28 cellular contexts compared by ENCODE assay signal in the genomic region with DNA sequence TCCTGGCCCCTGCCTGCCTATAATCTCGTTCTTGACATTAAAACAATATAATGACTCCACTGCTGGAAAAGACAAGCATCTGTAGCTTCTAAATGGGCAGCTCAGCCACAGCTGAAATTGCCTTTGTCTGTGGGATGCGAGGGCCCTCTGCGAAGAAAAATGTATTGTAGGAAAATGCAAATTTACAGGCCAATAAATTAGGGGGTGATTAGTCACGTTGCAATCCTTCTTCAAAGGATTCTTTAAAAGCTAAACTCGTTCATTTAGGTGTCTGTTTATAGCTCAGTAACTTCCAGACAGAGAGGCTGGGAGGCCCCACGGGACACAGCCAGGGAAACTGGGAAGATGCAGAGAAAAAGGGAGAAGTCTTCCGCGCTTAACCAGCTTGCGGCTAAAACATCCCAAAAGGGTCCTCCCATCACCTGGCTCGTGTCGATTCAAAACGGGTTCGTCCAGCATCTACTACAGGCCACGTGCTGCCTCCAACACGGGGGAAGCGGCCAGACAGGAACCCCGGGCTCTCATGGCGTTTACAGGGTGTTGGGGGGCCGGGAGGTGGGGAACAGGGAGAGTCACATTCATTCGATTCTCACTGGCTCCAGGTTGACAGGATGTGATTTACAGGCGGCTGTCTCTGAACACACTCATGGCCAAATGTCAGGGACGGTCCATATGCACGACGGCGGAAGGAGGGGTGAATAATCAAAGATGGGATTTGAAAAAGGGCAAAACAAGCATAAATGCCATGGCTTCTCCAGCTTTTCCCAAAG.
DNase-seq lines count a peak whose midpoint lies in the region; ATAC-seq and TF ChIP-seq lines count a peak whose summit lies in the region.
"Had no signal": no experiment of that assay in that cellular context is flagged by ENCODE, and none has a peak within 500 bp of the region (broad histone marks: within the 10 kb centered on the region; RNA-seq: fewer than 3 reads in every experiment).

No MANE protein-coding gene starts in this region.

- TF ChIP-seq POLR2A in upper lobe of left lung (IDR thresholded peaks at IDR 0.05) = no peak

- H3K4me3 ChIP-seq in endodermal cell (ENCODE audit: low read length) = no peak overlapping the region
- H3K4me3 ChIP-seq in upper lobe of left lung = no peak overlapping the region
- H3K4me3 ChIP-seq in right cardiac atrium (ENCODE audit: low read length) = no peak overlapping the region
- H3K4me3 ChIP-seq: ascending aorta, PC-9, tibial artery had no signal

- H3K27ac ChIP-seq in endodermal cell (ENCODE audit: low read depth, low read length) = peak overlapping the region; percentile 72
- no peak overlapping the region for H3K27ac ChIP-seq in upper lobe of left lung
- H3K27ac ChIP-seq in right cardiac atrium (ENCODE audit: low read length) = no peak overlapping the region
- H3K27ac ChIP-seq: ascending aorta, PC-9, tibial artery had no signal

- H3K4me1 ChIP-seq in endodermal cell (ENCODE audit: control insufficient read depth, insufficient read depth, low read length) (peaks cover 5% of the 10 kb centered on the region), upper lobe of left lung (peaks cover 0 to 6% (median 0%) of the 10 kb centered on the region in 4 donors), right cardiac atrium (ENCODE audit: control insufficient read depth, insufficient read depth, low read length) (no peaks in the 10 kb centered on the region)
- H3K4me1 ChIP-seq: ascending aorta, tibial artery had no signal

- TF ChIP-seq EP300 in upper lobe of left lung (IDR thresholded peaks at IDR 0.05) = no peak

- H3K36me3 ChIP-seq in endodermal cell (ENCODE audit: control insufficient read depth, insufficient read depth, low read length) = no peaks in the 10 kb centered on the region
- no peaks in the 10 kb centered on the region for H3K36me3 ChIP-seq in upper lobe of left lung
- H3K36me3 ChIP-seq: ascending aorta, tibial artery had no signal

- no peaks in the 10 kb centered on the region for H3K9me3 Mint-ChIP-seq in natural killer cell treated with Interleukin-12 subunit alpha and Interleukin-12 subunit beta and Interleukin-15 and Interleukin-18, amount 100 ng/mL, for 72 hours
- H3K9me3 Mint-ChIP-seq in natural killer cell (no peaks in the 10 kb centered on the region), endodermal cell (peaks cover 2% of the 10 kb centered on the region), nephron progenitor cell (peaks cover 4% of the 10 kb centered on the region)
- H3K9me3 Mint-ChIP-seq: activated CD4-positive, alpha-beta memory T cell treated with anti-CD3 and anti-CD28 coated beads for 36 hours; activated naive CD4-positive, alpha-beta T cell treated with anti-CD3 and anti-CD28 coated beads, Interleukin-2, amount 50 U/mL, for 24 hours; activated T-helper 17 cell treated with anti-CD3 and anti-CD28 coated beads, Interleukin-2, amount 50 U/mL, for 72 hours; IgD-negative memory B cell; naive thymus-derived CD8-positive, alpha-beta T cell; stimulated activated naive CD8-positive, alpha-beta T cell treated with anti-CD3 and anti-CD28 coated beads, Interleukin-15, amount 100 ng/mL, for 72 hours had no signal

- peaks cover 0 to 2% of the 10 kb centered on the region in 2 donors for H3K4me1 Mint-ChIP-seq in natural killer cell treated with Interleukin-12 subunit alpha and Interleukin-12 subunit beta and Interleukin-15 and Interleukin-18, amount 100 ng/mL, for 72 hours (ENCODE audit: low read depth in 2 of 2)
- H3K4me1 Mint-ChIP-seq in natural killer cell (no peaks in the 10 kb centered on the region), endodermal cell (peaks cover 32% of the 10 kb centered on the region), nephron progenitor cell (peaks cover 54% of the 10 kb centered on the region)
- H3K4me1 Mint-ChIP-seq: activated T-helper 17 cell treated with anti-CD3 and anti-CD28 coated beads, Interleukin-2, amount 50 U/mL, for 72 hours had no signal

- peak; percentile 44 for DNase-seq in natural killer cell treated with Interleukin-12 subunit alpha and Interleukin-12 subunit beta and Interleukin-15 and Interleukin-18, amount 100 ng/mL, for 72 hours (ENCODE audit: low spot score)
- DNase-seq in natural killer cell (no peak), endodermal cell (no peak), nephron progenitor cell (peak; percentile 42), upper lobe of left lung (no peak), RKO (ENCODE audit: low spot score) (no peak), right cardiac atrium (no peak)
- DNase-seq: activated CD4-positive, alpha-beta memory T cell treated with anti-CD3 and anti-CD28 coated beads for 36 hours; activated CD8-positive, alpha-beta memory T cell treated with anti-CD3 and anti-CD28 coated beads, Interleukin-2, amount 50 U/mL, for 48 hours; central memory CD4-positive, alpha-beta T cell; dermis blood vessel endothelial cell; DMS79; HCEC 1CT; left colon; midbrain; naive thymus-derived CD8-positive, alpha-beta T cell; NCI-H1105 treated with DMSO at 0.1 percent for 48 hours; NCI-H446 treated with DMSO at 0.1 percent for 48 hours; PC-9; SHP77 treated with DMSO at 0.1 percent for 48 hours; stimulated activated naive CD8-positive, alpha-beta T cell treated with anti-CD3 and anti-CD28 coated beads, Interleukin-15, amount 100 ng/mL, for 72 hours; tibial artery had no signal

- no peak for TF ChIP-seq CTCF in natural killer cell (IDR thresholded peaks at IDR 0.05)
- TF ChIP-seq CTCF in endodermal cell (conservative IDR thresholded peaks at IDR 0.05) = no peak
- no peak for TF ChIP-seq CTCF in nephron progenitor cell (IDR thresholded peaks at IDR 0.05)
- TF ChIP-seq CTCF in upper lobe of left lung (IDR thresholded peaks at IDR 0.05) = no peak

- intact Hi-C loops in natural killer cell (cut with micrococcal nuclease) = no loop called here
- intact Hi-C loops in right cardiac atrium (cut with DNase I) = no loop called here

- H3K9me3 ChIP-seq in endodermal cell (ENCODE audit: control insufficient read depth, low read length) = no peaks in the 10 kb centered on the region
- H3K9me3 ChIP-seq in upper lobe of left lung = no peaks in the 10 kb centered on the region
- no peaks in the 10 kb centered on the region for H3K9me3 ChIP-seq in right cardiac atrium (ENCODE audit: control insufficient read depth, low read length)
- H3K9me3 ChIP-seq: ascending aorta, tibial artery had no signal

- peaks cover 44 to 46% of the 10 kb centered on the region in 2 donors for H3K27me3 Mint-ChIP-seq in natural killer cell treated with Interleukin-12 subunit alpha and Interleukin-12 subunit beta and Interleukin-15 and Interleukin-18, amount 100 ng/mL, for 72 hours
- peaks cover 44 to 56% of the 10 kb centered on the region in 2 donors for H3K27me3 Mint-ChIP-seq in natural killer cell (ENCODE audit: low read depth in 2 of 2)
- H3K27me3 Mint-ChIP-seq in endodermal cell (ENCODE audit: insufficient read depth) = peaks cover 11% of the 10 kb centered on the region
- H3K27me3 Mint-ChIP-seq in nephron progenitor cell (ENCODE audit: low read depth, poor library complexity) = peaks cover 86% of the 10 kb centered on the region

- ATAC-seq in natural killer cell treated with Interleukin-12 subunit alpha and Interleukin-12 subunit beta and Interleukin-15 and Interleukin-18, amount 100 ng/mL, for 72 hours = peak in 1 of 2 donors; percentile 15
- ATAC-seq in natural killer cell (no peak), upper lobe of left lung (ENCODE audit: low FRiP score in 2 of 2) (no peak), HG02885 (IDR thresholded peaks at IDR 0.05; ENCODE audit: poor library complexity, unreplicated experiment) (no peak), right cardiac atrium (no peak)
- ATAC-seq: activated T-helper 17 cell treated with anti-CD3 and anti-CD28 coated beads, Interleukin-2, amount 50 U/mL, for 72 hours; left colon; naive thymus-derived CD8-positive, alpha-beta T cell; stimulated activated naive CD8-positive, alpha-beta T cell treated with anti-CD3 and anti-CD28 coated beads, Interleukin-15, amount 100 ng/mL, for 72 hours had no signal

- H3K27me3 ChIP-seq in endodermal cell (ENCODE audit: control insufficient read depth, insufficient read depth, low read length, poor library complexity, severe bottlenecking) (no peaks in the 10 kb centered on the region), upper lobe of left lung (peaks cover 0 to 16% (median 8%) of the 10 kb centered on the region in 4 donors), right cardiac atrium (ENCODE audit: control insufficient read depth, insufficient read depth) (peaks cover 2% of the 10 kb centered on the region)

- 63 to 64% methylated on average over 10 to 25 of the region's 25 CpGs for WGBS in endodermal cell (ENCODE audit: insufficient coverage in 1 of 2, insufficient read length in 1 of 2), 2 experiments
- WGBS in upper lobe of left lung, 2 donors = 19 to 21% methylated on average over 20 to 25 of the region's 25 CpGs
- WGBS in right cardiac atrium = 23% methylated on average over 25 of the region's 25 CpGs

- no peak overlapping the region for H3K9ac ChIP-seq in endodermal cell (ENCODE audit: extremely low read depth, low read length, poor library complexity, severe bottlenecking)

- H3K27ac Mint-ChIP-seq in natural killer cell treated with Interleukin-12 subunit alpha and Interleukin-12 subunit beta and Interleukin-15 and Interleukin-18, amount 100 ng/mL, for 72 hours = no peak overlapping the region
- no peak overlapping the region for H3K27ac Mint-ChIP-seq in natural killer cell
- H3K27ac Mint-ChIP-seq in endodermal cell = no peak overlapping the region
- H3K27ac Mint-ChIP-seq in nephron progenitor cell = peak overlapping the region; percentile 45
- H3K27ac Mint-ChIP-seq: activated CD4-positive, alpha-beta memory T cell treated with anti-CD3 and anti-CD28 coated beads for 36 hours; activated naive CD4-positive, alpha-beta T cell treated with anti-CD3 and anti-CD28 coated beads, Interleukin-2, amount 50 U/mL, for 24 hours; activated T-helper 17 cell treated with anti-CD3 and anti-CD28 coated beads, Interleukin-2, amount 50 U/mL, for 72 hours; IgD-negative memory B cell; naive thymus-derived CD8-positive, alpha-beta T cell; progenitor cell of endocrine pancreas; stimulated activated naive CD8-positive, alpha-beta T cell treated with anti-CD3 and anti-CD28 coated beads, Interleukin-15, amount 100 ng/mL, for 72 hours had no signal

- no peaks in the 10 kb centered on the region for H3K36me3 Mint-ChIP-seq in natural killer cell treated with Interleukin-12 subunit alpha and Interleukin-12 subunit beta and Interleukin-15 and Interleukin-18, amount 100 ng/mL, for 72 hours
- H3K36me3 Mint-ChIP-seq in natural killer cell (no peaks in the 10 kb centered on the region), endodermal cell (ENCODE audit: low read depth) (no peaks in the 10 kb centered on the region), nephron progenitor cell (ENCODE audit: low read depth) (no peaks in the 10 kb centered on the region)
- H3K36me3 Mint-ChIP-seq: activated CD4-positive, alpha-beta memory T cell treated with anti-CD3 and anti-CD28 coated beads for 36 hours; activated naive CD4-positive, alpha-beta T cell treated with anti-CD3 and anti-CD28 coated beads, Interleukin-2, amount 50 U/mL, for 24 hours; IgD-negative memory B cell; naive thymus-derived CD8-positive, alpha-beta T cell had no signal

- no peak overlapping the region for H3K4me3 Mint-ChIP-seq in natural killer cell treated with Interleukin-12 subunit alpha and Interleukin-12 subunit beta and Interleukin-15 and Interleukin-18, amount 100 ng/mL, for 72 hours
- H3K4me3 Mint-ChIP-seq in natural killer cell = no peak overlapping the region
- H3K4me3 Mint-ChIP-seq in endodermal cell = peak overlapping the region; percentile 4
- peak overlapping the region; percentile 71 for H3K4me3 Mint-ChIP-seq in nephron progenitor cell
- H3K4me3 Mint-ChIP-seq: activated CD4-positive, alpha-beta memory T cell treated with anti-CD3 and anti-CD28 coated beads for 36 hours; activated naive CD4-positive, alpha-beta T cell treated with anti-CD3 and anti-CD28 coated beads, Interleukin-2, amount 50 U/mL, for 24 hours; activated T-helper 17 cell treated with anti-CD3 and anti-CD28 coated beads, Interleukin-2, amount 50 U/mL, for 72 hours; IgD-negative memory B cell had no signal

Comparison
In these comparisons a context has a peak if more than half of its experiments do, and no peak if none do; other contexts are left out.
1. DNase-seq: peak in natural killer cell treated with Interleukin-12 subunit alpha and Interleukin-12 subunit beta and Interleukin-15 and Interleukin-18, amount 100 ng/mL, for 72 hours (single experiment) and nephron progenitor cell (single experiment); none in natural killer cell (single experiment), endodermal cell (single experiment), upper lobe of left lung (0 of 2), RKO (single experiment) and right cardiac atrium (0 of 3).
2. H3K4me3 Mint-ChIP-seq: peak in endodermal cell (single experiment) and nephron progenitor cell (single experiment); none in natural killer cell treated with Interleukin-12 subunit alpha and Interleukin-12 subunit beta and Interleukin-15 and Interleukin-18, amount 100 ng/mL, for 72 hours (single experiment) and natural killer cell (single experiment).